ENCODE assay signal across 23 cellular contexts in the genomic region with DNA sequence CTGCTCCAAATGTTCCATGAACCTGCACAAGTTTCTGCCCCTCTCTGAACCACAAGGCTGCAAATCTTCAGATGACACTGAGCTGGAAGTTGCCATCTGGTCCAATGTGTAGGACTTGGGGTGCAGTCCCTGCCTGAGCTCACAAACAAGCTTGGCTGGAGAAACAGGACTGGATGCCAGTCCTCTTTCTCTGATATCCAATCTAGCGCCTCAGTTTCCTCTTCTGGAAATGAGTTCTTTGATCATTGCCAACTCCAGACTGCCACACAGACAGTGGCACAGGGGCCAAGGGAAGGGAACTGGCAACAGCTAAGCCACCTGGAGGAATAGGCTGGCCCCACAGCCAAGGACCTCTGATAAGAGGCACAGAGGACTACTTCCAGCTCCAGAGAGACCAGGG. TPM values are rescaled to one million over a fixed set of nuclear protein-coding genes. Genes with fewer than 3 reads are reported as not detected.
DNase-seq lines count a peak whose midpoint lies in the region; ATAC-seq, FAIRE-seq and TF ChIP-seq lines count a peak whose summit lies in the region.
"Had no signal": no experiment of that assay in that cellular context is flagged by ENCODE, and none has a peak within 500 bp of the region (broad histone marks: within the 10 kb centered on the region; RNA-seq: fewer than 3 reads in every experiment).

No MANE protein-coding gene starts in this region.

- TF ChIP-seq CTCF in natural killer cell (IDR thresholded peaks at IDR 0.05) (no peak), bronchial epithelial cell (IDR thresholded peaks at IDR 0.05; ENCODE audit: insufficient read depth, low read length, severe bottlenecking) (no peak), tibial artery (IDR thresholded peaks at IDR 0.05) (no peak), dorsolateral prefrontal cortex (IDR thresholded peaks at IDR 0.05 in 54 of 56, conservative IDR thresholded peaks at IDR 0.05 in 2 of 56; ENCODE audit: low read depth in 1 of 56, partially characterized antibody in 56 of 56) (no peak), colonic mucosa (IDR thresholded peaks at IDR 0.05) (no peak)

- H3K36me3 Mint-ChIP-seq in natural killer cell = peaks cover 30% of the 10 kb centered on the region
- no peaks in the 10 kb centered on the region for H3K36me3 Mint-ChIP-seq in natural killer cell treated with Interleukin-12 subunit alpha and Interleukin-12 subunit beta and Interleukin-15 and Interleukin-18, amount 100 ng/mL, for 72 hours
- H3K36me3 Mint-ChIP-seq: CD4-positive, alpha-beta memory T cell had no signal

- H3K4me1 Mint-ChIP-seq in natural killer cell = peaks cover 80 to 97% of the 10 kb centered on the region in 2 donors
- H3K4me1 Mint-ChIP-seq in natural killer cell treated with Interleukin-12 subunit alpha and Interleukin-12 subunit beta and Interleukin-15 and Interleukin-18, amount 100 ng/mL, for 72 hours (ENCODE audit: low read depth in 2 of 2) = peaks cover 64 to 65% of the 10 kb centered on the region in 2 donors

- H3K27ac Mint-ChIP-seq in natural killer cell = peak overlapping the region in 1 of 2 donors; percentile 96
- no peak overlapping the region for H3K27ac Mint-ChIP-seq in natural killer cell treated with Interleukin-12 subunit alpha and Interleukin-12 subunit beta and Interleukin-15 and Interleukin-18, amount 100 ng/mL, for 72 hours
- H3K27ac Mint-ChIP-seq: CD4-positive, alpha-beta memory T cell; GM23338; HFFc6 had no signal

- DNase-seq in natural killer cell (no peak), bronchial epithelial cell (ENCODE audit: low read depth) (no peak), cerebellum (ENCODE audit: low spot score) (peak; percentile 59), tibial artery (no peak), dorsolateral prefrontal cortex (no peak), colonic mucosa (no peak), H54 (ENCODE audit: insufficient read length, low spot score) (no peak)
- DNase-seq in natural killer cell treated with Interleukin-12 subunit alpha and Interleukin-12 subunit beta and Interleukin-15 and Interleukin-18, amount 100 ng/mL, for 72 hours (ENCODE audit: low spot score) = no peak
- DNase-seq: ACHN; AML-193; BE2C; Calu3; CD4-positive, alpha-beta memory T cell; COR-L47; DMS53; DMS79 treated with DMSO at 0.1 percent for 48 hours; HFFc6 had no signal

- H3K36me3 ChIP-seq in bronchial epithelial cell (ENCODE audit: control insufficient read depth, insufficient read depth, low read length) (no peaks in the 10 kb centered on the region), tibial artery (no peaks in the 10 kb centered on the region), colonic mucosa (no peaks in the 10 kb centered on the region)
- H3K36me3 ChIP-seq: BE2C, HAP-1 had no signal

- H3K4me1 ChIP-seq in tibial artery (peaks cover 0 to 90% (median 36%) of the 10 kb centered on the region in 4 donors), colonic mucosa (no peaks in the 10 kb centered on the region)
- H3K4me1 ChIP-seq: HAP-1 had no signal

- no peak overlapping the region for H3K4me3 ChIP-seq in bronchial epithelial cell (ENCODE audit: low read depth, low read length)
- H3K4me3 ChIP-seq in tibial artery = no peak overlapping the region
- H3K4me3 ChIP-seq in dorsolateral prefrontal cortex = no peak overlapping the region
- no peak overlapping the region for H3K4me3 ChIP-seq in colonic mucosa
- H3K4me3 ChIP-seq: GM23338, HAP-1 had no signal

- no peak for TF ChIP-seq POLR2A in H54 (IDR thresholded peaks at IDR 0.05; ENCODE audit: low read depth, low read length)

- H3K27me3 ChIP-seq in bronchial epithelial cell (ENCODE audit: control insufficient read depth, insufficient read depth, low read length) (no peaks in the 10 kb centered on the region), tibial artery (no peaks in the 10 kb centered on the region), dorsolateral prefrontal cortex (no peaks in the 10 kb centered on the region), colonic mucosa (no peaks in the 10 kb centered on the region)
- H3K27me3 ChIP-seq: BE2C had no signal

- FAIRE-seq in bronchial epithelial cell (lab: Jason Lieb, UNC) (peak; percentile 62), H54 (lab: Jason Lieb, UNC) (no peak)
- FAIRE-seq: A204.1, G401.6, GM12892 had no signal

- no peaks in the 10 kb centered on the region for H3K9me3 Mint-ChIP-seq in natural killer cell
- no peaks in the 10 kb centered on the region for H3K9me3 Mint-ChIP-seq in natural killer cell treated with Interleukin-12 subunit alpha and Interleukin-12 subunit beta and Interleukin-15 and Interleukin-18, amount 100 ng/mL, for 72 hours
- H3K9me3 Mint-ChIP-seq: GM23338 had no signal

- no peak overlapping the region for H3K9ac ChIP-seq in colonic mucosa (ENCODE audit: low read depth in 2 of 2, low read length in 2 of 2)

- intact Hi-C loops in natural killer cell (cut with micrococcal nuclease) = no loop called here
- intact Hi-C loops in tibial artery (cut with DNase I; ENCODE audit: low total_unique reads) = no loop called here
- intact Hi-C loops in dorsolateral prefrontal cortex (cut with DNase I) = no loop called here
- intact Hi-C loops in colonic mucosa (cut with DNase I) = no loop called here

- H3K9me3 ChIP-seq in tibial artery = no peaks in the 10 kb centered on the region
- H3K9me3 ChIP-seq in colonic mucosa = no peaks in the 10 kb centered on the region
- H3K9me3 ChIP-seq: BE2C, HAP-1 had no signal

- no peak for ATAC-seq in natural killer cell
- no peak for ATAC-seq in natural killer cell treated with Interleukin-12 subunit alpha and Interleukin-12 subunit beta and Interleukin-15 and Interleukin-18, amount 100 ng/mL, for 72 hours
- ATAC-seq: GM23338 had no signal

- H3K27me3 Mint-ChIP-seq in natural killer cell (ENCODE audit: low read depth in 2 of 2) = no peaks in the 10 kb centered on the region
- H3K27me3 Mint-ChIP-seq in natural killer cell treated with Interleukin-12 subunit alpha and Interleukin-12 subunit beta and Interleukin-15 and Interleukin-18, amount 100 ng/mL, for 72 hours = no peaks in the 10 kb centered on the region

- peak overlapping the region; percentile 58 to 60 for H3K27ac ChIP-seq in tibial artery
- H3K27ac ChIP-seq in dorsolateral prefrontal cortex = peak overlapping the region in 11 of 59 donors; percentile 1 to 66 (median 28)
- H3K27ac ChIP-seq in colonic mucosa = no peak overlapping the region
- H3K27ac ChIP-seq: 22Rv1 had no signal

- peak overlapping the region; percentile 37 for H3K4me3 Mint-ChIP-seq in natural killer cell
- H3K4me3 Mint-ChIP-seq in natural killer cell treated with Interleukin-12 subunit alpha and Interleukin-12 subunit beta and Interleukin-15 and Interleukin-18, amount 100 ng/mL, for 72 hours = no peak overlapping the region
- H3K4me3 Mint-ChIP-seq: CD4-positive, alpha-beta memory T cell; GM23338; HFFc6 had no signal

RNA-seq across cellular contexts. Expression of gene CMKLR1, which starts 15.5 kb away (rescaled TPM):
- 10 to 100 TPM; 40.7 to 99.1 (median 63.2) TPM for total RNA-seq in natural killer cell
- total RNA-seq in natural killer cell treated with Interleukin-12 subunit alpha and Interleukin-12 subunit beta and Interleukin-15 and Interleukin-18, amount 100 ng/mL, for 72 hours = 1 to 10 TPM in 1 of 2 donors, under 1 TPM in 1; 0.26 to 1.1 TPM
- total RNA-seq in bronchial epithelial cell = not detected in 2 replicates
- total RNA-seq in cerebellum = 1.6 TPM
- total RNA-seq in dorsolateral prefrontal cortex = 10 to 100 TPM in 1 of 120 experiments, 1 to 10 TPM in 119; 1.3 to 10.8 (median 3.7) TPM
- total RNA-seq in colonic mucosa = 1 to 10 TPM; 3.0 to 4.9 TPM
- total RNA-seq: Calu3, HFFc6 had no signal
